In the genomic region with DNA sequence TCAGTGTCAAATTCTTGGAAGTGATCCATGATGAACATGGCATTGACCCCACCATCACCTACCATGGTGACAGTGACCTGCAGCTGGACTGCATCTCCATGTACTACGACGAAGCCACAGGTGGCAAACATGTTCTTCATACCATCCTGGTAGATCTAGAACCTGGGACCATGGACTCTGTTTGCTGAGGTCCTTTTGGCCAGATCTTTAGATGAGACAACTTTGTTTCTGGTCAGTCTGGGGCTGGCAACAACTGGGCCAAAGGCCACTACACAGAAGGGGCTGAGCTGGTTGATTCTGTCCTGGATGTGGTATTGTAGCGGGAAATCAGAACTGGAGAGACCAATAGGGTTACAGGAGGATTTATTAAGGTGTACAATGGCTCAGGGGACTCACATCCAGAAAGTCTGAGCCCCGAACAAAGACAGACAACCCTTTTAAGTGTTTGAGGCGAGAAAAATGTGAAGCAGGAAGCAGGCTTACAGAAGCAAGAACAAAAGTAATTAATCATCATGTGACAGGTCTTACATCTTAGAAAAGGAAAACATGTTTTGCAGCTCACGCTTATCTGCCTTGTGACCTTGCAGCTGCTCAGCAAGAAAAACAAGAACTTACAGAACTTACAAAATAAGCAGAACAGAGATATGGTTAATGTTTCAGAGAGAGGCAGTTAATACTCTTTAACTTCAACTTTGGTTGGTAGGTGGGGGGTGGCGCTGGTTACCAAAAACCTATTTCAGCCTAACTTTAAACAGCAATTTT, we compare ENCODE assay signal across 20 cellular contexts.
DNase-seq lines count a peak whose midpoint lies in the region; ATAC-seq, FAIRE-seq and TF ChIP-seq lines count a peak whose summit lies in the region.
"Had no signal": no experiment of that assay in that cellular context is flagged by ENCODE, and none has a peak within 500 bp of the region (broad histone marks: within the 10 kb centered on the region; RNA-seq: fewer than 3 reads in every experiment).

No MANE protein-coding gene starts in this region.

- ATAC-seq in GM21723 (IDR thresholded peaks at IDR 0.05; ENCODE audit: unreplicated experiment), result no peak
- ATAC-seq: HCT116, PC-3, T-cell had no signal

- H3K27ac ChIP-seq in BLaER1 (no peak overlapping the region), coronary artery (no peak overlapping the region)
- H3K27ac ChIP-seq: C4-2B, KMS-11 had no signal

- peaks cover 63% of the 10 kb centered on the region for H3K9me3 ChIP-seq in BLaER1

- H3K27me3 ChIP-seq in BLaER1, result no peaks in the 10 kb centered on the region

- peak; percentile 24 for DNase-seq in NAMALWA (ENCODE audit: low spot score)
- DNase-seq in coronary artery (ENCODE audit: low spot score), result peak; percentile 8
- DNase-seq in kidney tubule cell (ENCODE audit: low spot score), result peak; percentile 7
- DNase-seq in RCC 7860 (ENCODE audit: low spot score), result no peak
- DNase-seq in NCI-H82 (lab: John Stamatoyannopoulos, UW), result no peak
- no peak for DNase-seq in stimulated activated naive CD4-positive, alpha-beta T cell (lab: John Stamatoyannopoulos, UW)
- DNase-seq: DMS53, NCI-H1417, NCI-H2029, NCI-H2171 treated with DMSO at 0.1 percent for 48 hours, NCI-H510A, PC-3, T-cell had no signal

- FAIRE-seq in RCC 7860 (lab: Jason Lieb, UNC), result no peak
- FAIRE-seq: GM18507 had no signal

- 0 out of 2 replicates have a peak overlapping the region, but pooled peaks have one; percentile 9 for H3K4me3 ChIP-seq in BLaER1
- no peak overlapping the region for H3K4me3 ChIP-seq in coronary artery

- no peak overlapping the region for H3K9ac ChIP-seq in BLaER1
- H3K9ac ChIP-seq: KMS-11 had no signal

- no peaks in the 10 kb centered on the region for H4K20me1 ChIP-seq in BLaER1

- H3K4me2 ChIP-seq in BLaER1, result no peak overlapping the region
- H3K4me2 ChIP-seq: KMS-11 had no signal

- H3K4me1 ChIP-seq in BLaER1, result no peaks in the 10 kb centered on the region
- H3K4me1 ChIP-seq: Caco-2 had no signal

- TF ChIP-seq CTCF in coronary artery (IDR thresholded peaks at IDR 0.05), result no peak

- H3K36me3 ChIP-seq in BLaER1, result 0 out of 2 replicates have a peak, but pooled peaks cover 5% of the 10 kb centered on the region

Comparison
In these comparisons a context has a peak if more than half of its experiments do, and no peak if none do; other contexts are left out.
1. DNase-seq: peak in NAMALWA (single experiment), coronary artery (single experiment) and kidney tubule cell (single experiment); none in RCC 7860 (single experiment), NCI-H82 (single experiment) and stimulated activated naive CD4-positive, alpha-beta T cell (0 of 6).